In genomic region chr13:113045214-113046007, GRCh38 we compare ENCODE assay signal across 15 cellular contexts.
A peak's percentile ranks its signal among the peaks of the same experiment; 100 is the strongest.
DNase-seq lines count a peak whose midpoint lies in the region; ATAC-seq and TF ChIP-seq lines count a peak whose summit lies in the region.
"Had no signal": no experiment of that assay in that cellular context is flagged by ENCODE, and none has a peak within 500 bp of the region (broad histone marks: within the 10 kb centered on the region; RNA-seq: fewer than 3 reads in every experiment).

No MANE protein-coding gene starts in this region.

- TF ChIP-seq CTCF in dorsolateral prefrontal cortex (IDR thresholded peaks at IDR 0.05 in 54 of 56, conservative IDR thresholded peaks at IDR 0.05 in 2 of 56; ENCODE audit: low read depth in 1 of 56, partially characterized antibody in 56 of 56) (peak in 4 of 56 donors; percentile 9 to 18 (median 12)), right lobe of liver (IDR thresholded peaks at IDR 0.05) (no peak)

- no peak for TF ChIP-seq POLR2A in right lobe of liver (IDR thresholded peaks at IDR 0.05)

- peak; percentile 55 to 60 (median 57) for ATAC-seq in right lobe of liver

- in situ Hi-C loops in G401 (cut with HindIII; ENCODE audit: low sequenced_read_pairs): no loop called here

- no peaks in the 10 kb centered on the region for H3K36me3 ChIP-seq in right lobe of liver
- H3K36me3 ChIP-seq: neural progenitor cell, uterus had no signal

- peak overlapping the region; percentile 31 to 98 (median 91) for H3K27ac ChIP-seq in dorsolateral prefrontal cortex
- H3K27ac ChIP-seq in right lobe of liver: no peak overlapping the region
- peak overlapping the region; percentile 93 for H3K27ac ChIP-seq in substantia nigra (ENCODE audit: low read depth, low read length, poor library complexity, severe bottlenecking)
- H3K27ac ChIP-seq: neural progenitor cell had no signal

- DNase-seq in G401 (ENCODE audit: low spot score): peak; percentile 72
- DNase-seq in dorsolateral prefrontal cortex: peak in 8 of 10 donors; percentile 47 to 82 (median 68)
- peak in 1 of 3 donors; percentile 19 for DNase-seq in right lobe of liver
- DNase-seq in substantia nigra (lab: John Stamatoyannopoulos, UW): peak in 40 of 49 donors; percentile 30 to 78 (median 52)
- no peak for DNase-seq in NCI-H526 treated with DMSO at 0.1 percent for 48 hours (lab: John Stamatoyannopoulos, UW)
- no peak for DNase-seq in HK-2 (ENCODE audit: unreplicated experiment)
- no peak for DNase-seq in NCI-H1092 (lab: John Stamatoyannopoulos, UW)
- no peak for DNase-seq in NCI-H1694 treated with DMSO at 0.1 percent for 48 hours (lab: John Stamatoyannopoulos, UW)
- DNase-seq: activated CD8-positive, alpha-beta memory T cell treated with anti-CD3 and anti-CD28 coated beads, Interleukin-2, amount 50 U/mL, for 4 hours; activated naive CD4-positive, alpha-beta T cell; mammary epithelial cell; NCI-H1092 treated with DMSO at 0.1 percent for 48 hours; NK-92 treated with Interleukin-12 subunit alpha and Interleukin-12 subunit beta, amount 100 ng/mL, for 24 hours; uterus had no signal

- intact Hi-C loops in dorsolateral prefrontal cortex (cut with DNase I): loop anchor here (2.0 to 5.0 kb wide), 2 partner anchors 33 to 162 kb away; partner anchors contain the start of genes CUL4A (in 1 of the 2) and PCID2 (in 1 of the 2)
- intact Hi-C loops in right lobe of liver (cut with DNase I): loop anchor here in 1 of 2 donors (10.0 kb wide), 1 partner anchor 49 kb away; no protein-coding TSS in a partner anchor

- no peaks in the 10 kb centered on the region for H3K4me1 ChIP-seq in right lobe of liver
- H3K4me1 ChIP-seq: uterus had no signal

- 77% methylated on average over 25 of the region's 33 CpGs for WGBS in right lobe of liver (ENCODE audit: insufficient coverage, low coverage, low lambda C conversion rate, missing lambda C conversion rate)

- H3K27me3 ChIP-seq in dorsolateral prefrontal cortex: no peaks in the 10 kb centered on the region
- no peaks in the 10 kb centered on the region for H3K27me3 ChIP-seq in right lobe of liver
- H3K27me3 ChIP-seq: neural progenitor cell, uterus had no signal

- H3K4me3 ChIP-seq in dorsolateral prefrontal cortex: peak overlapping the region; percentile 41 to 85 (median 68)
- H3K4me3 ChIP-seq in right lobe of liver: no peak overlapping the region
- H3K4me3 ChIP-seq: neural progenitor cell, uterus had no signal

- H3K9me3 ChIP-seq in right lobe of liver: no peaks in the 10 kb centered on the region
- H3K9me3 ChIP-seq: uterus had no signal

Comparison
In these comparisons a context has a peak if more than half of its experiments do, and no peak if none do; other contexts are left out.
1. DNase-seq: peak in G401 (single experiment), dorsolateral prefrontal cortex (8 of 10) and substantia nigra (40 of 49); none in NCI-H526 treated with DMSO at 0.1 percent for 48 hours (single experiment), HK-2 (single experiment), NCI-H1092 (single experiment) and NCI-H1694 treated with DMSO at 0.1 percent for 48 hours (single experiment).
2. H3K27ac ChIP-seq: peak in dorsolateral prefrontal cortex (59 of 59) and substantia nigra (single experiment); none in right lobe of liver (0 of 3).
3. H3K4me3 ChIP-seq: peak in dorsolateral prefrontal cortex (59 of 59); none in right lobe of liver (0 of 3).